In genomic region chr3:128619146-128619890, GRCh38 we compare ENCODE assay signal across 8 cellular contexts. TPM values are rescaled to one million over a fixed set of nuclear protein-coding genes. Genes with fewer than 3 reads are reported as not detected.
DNase-seq lines count a peak whose midpoint lies in the region; ATAC-seq and TF ChIP-seq lines count a peak whose summit lies in the region.

No MANE protein-coding gene starts in this region.

- TF ChIP-seq CTCF in left ventricle myocardium inferior (IDR thresholded peaks at IDR 0.05; ENCODE audit: borderline replicate concordance) (no peak), upper lobe of left lung (IDR thresholded peaks at IDR 0.05) (no peak)

- no peak for ATAC-seq in left ventricle myocardium superior
- ATAC-seq in upper lobe of left lung (ENCODE audit: low FRiP score in 2 of 2), result no peak
- ATAC-seq in GM18858 (IDR thresholded peaks at IDR 0.05; ENCODE audit: unreplicated experiment), result no peak
- no peak for ATAC-seq in HG03159 (IDR thresholded peaks at IDR 0.05; ENCODE audit: unreplicated experiment)

- no peak overlapping the region for H3K27ac ChIP-seq in left ventricle myocardium inferior (replicated peaks)
- H3K27ac ChIP-seq in upper lobe of left lung, result peak overlapping the region in 3 of 4 donors; percentile 76 to 96 (median 91)

- peak overlapping the region; percentile 88 for H3K4me3 ChIP-seq in left ventricle myocardium inferior
- peak overlapping the region in 1 of 4 donors; percentile 78 for H3K4me3 ChIP-seq in upper lobe of left lung

- H3K36me3 ChIP-seq in left ventricle myocardium inferior (peaks cover 46% of the 10 kb centered on the region), upper lobe of left lung (peaks cover 13 to 57% (median 35%) of the 10 kb centered on the region in 4 donors)

- H3K27me3 ChIP-seq in left ventricle myocardium inferior (ENCODE audit: low read depth), result no peaks in the 10 kb centered on the region
- no peaks in the 10 kb centered on the region for H3K27me3 ChIP-seq in upper lobe of left lung

- intact Hi-C loops in left ventricle myocardium inferior (cut with micrococcal nuclease) (loop anchor here (5.0 kb wide), 1 partner anchor 228 kb away; no protein-coding TSS in a partner anchor), left ventricle myocardium superior (cut with micrococcal nuclease) (no loop called here)

- POLR2A ChIA-PET in activated CD4-positive, alpha-beta T cell treated with anti-CD3 and anti-CD28 coated beads, Interleukin-2, amount 10 ng/mL, durations not matched to agents 7 days and 5 days (lab: Charles Lee), result no interaction called here

- no peak for DNase-seq in left ventricle myocardium inferior
- no peak for DNase-seq in left ventricle myocardium superior
- peak; percentile 26 for DNase-seq in activated CD4-positive, alpha-beta T cell treated with anti-CD3 and anti-CD28 coated beads, Interleukin-2, amount 10 ng/mL, durations not matched to agents 7 days and 5 days
- peak; percentile 44 for DNase-seq in glomerular endothelial cell (ENCODE audit: extremely low read depth, low read depth, low spot score)
- peak in 1 of 2 donors; percentile 27 for DNase-seq in upper lobe of left lung
- no peak for DNase-seq in NCI-H2107 (lab: John Stamatoyannopoulos, UW)

- peak overlapping the region; percentile 83 for H3K4me3 Mint-ChIP-seq in activated CD4-positive, alpha-beta T cell treated with anti-CD3 and anti-CD28 coated beads, Interleukin-2, amount 10 ng/mL, durations not matched to agents 7 days and 5 days

- peak in 1 of 4 donors; percentile 16 for TF ChIP-seq EP300 in upper lobe of left lung (IDR thresholded peaks at IDR 0.05)

- peak overlapping the region; percentile 88 for H3K27ac Mint-ChIP-seq in activated CD4-positive, alpha-beta T cell treated with anti-CD3 and anti-CD28 coated beads, Interleukin-2, amount 10 ng/mL, durations not matched to agents 7 days and 5 days

- no peaks in the 10 kb centered on the region for H3K27me3 Mint-ChIP-seq in activated CD4-positive, alpha-beta T cell treated with anti-CD3 and anti-CD28 coated beads, Interleukin-2, amount 10 ng/mL, durations not matched to agents 7 days and 5 days

- no peak for TF ChIP-seq POLR2A in upper lobe of left lung (IDR thresholded peaks at IDR 0.05)

- H3K36me3 Mint-ChIP-seq in activated CD4-positive, alpha-beta T cell treated with anti-CD3 and anti-CD28 coated beads, Interleukin-2, amount 10 ng/mL, durations not matched to agents 7 days and 5 days (ENCODE audit: low read depth), result peaks cover 47% of the 10 kb centered on the region

- no peaks in the 10 kb centered on the region for H3K9me3 Mint-ChIP-seq in activated CD4-positive, alpha-beta T cell treated with anti-CD3 and anti-CD28 coated beads, Interleukin-2, amount 10 ng/mL, durations not matched to agents 7 days and 5 days

- CTCF ChIA-PET in activated CD4-positive, alpha-beta T cell treated with anti-CD3 and anti-CD28 coated beads, Interleukin-2, amount 10 ng/mL, durations not matched to agents 7 days and 5 days (lab: Charles Lee), result interaction anchor here (1.1 kb wide), 1 partner anchor 11 kb away, joined by 6 read pairs; no protein-coding TSS in a partner anchor

- peaks cover 39% of the 10 kb centered on the region for H3K4me1 Mint-ChIP-seq in activated CD4-positive, alpha-beta T cell treated with anti-CD3 and anti-CD28 coated beads, Interleukin-2, amount 10 ng/mL, durations not matched to agents 7 days and 5 days

- no peaks in the 10 kb centered on the region for H3K9me3 ChIP-seq in left ventricle myocardium inferior (replicated peaks)
- no peaks in the 10 kb centered on the region for H3K9me3 ChIP-seq in upper lobe of left lung

- H3K4me1 ChIP-seq in left ventricle myocardium inferior (peaks cover 48% of the 10 kb centered on the region), upper lobe of left lung (peaks cover 50 to 63% (median 53%) of the 10 kb centered on the region in 4 donors)

- WGBS in upper lobe of left lung, 2 donors, result 72 to 75% methylated on average over 7 of the region's 7 CpGs

RNA-seq across cellular contexts. Expression of gene RPN1, which starts 31.3 kb away (rescaled TPM):
- total RNA-seq in left ventricle myocardium inferior, result 86.3 TPM
- total RNA-seq in left ventricle myocardium superior, result 104 TPM
- total RNA-seq in activated CD4-positive, alpha-beta T cell treated with anti-CD3 and anti-CD28 coated beads, Interleukin-2, amount 10 ng/mL, durations not matched to agents 7 days and 5 days, result 100 to 1,000 TPM; 164 to 177 TPM
- total RNA-seq in glomerular endothelial cell, result 311 and 371 TPM in 2 replicates
- 100 to 1,000 TPM in 5 of 6 donors, 10 to 100 TPM in 1; 81.7 to 321 (median 218) TPM for total RNA-seq in upper lobe of left lung

Comparison
In these comparisons a context has a peak if more than half of its experiments do, and no peak if none do; other contexts are left out.
1. DNase-seq: peak in activated CD4-positive, alpha-beta T cell treated with anti-CD3 and anti-CD28 coated beads, Interleukin-2, amount 10 ng/mL, durations not matched to agents 7 days and 5 days (single experiment) and glomerular endothelial cell (single experiment); none in left ventricle myocardium inferior (single experiment), left ventricle myocardium superior (single experiment) and NCI-H2107 (single experiment).